In genomic region chr1:24301395-24302175, GRCh38 we compare ENCODE assay signal across 25 cellular contexts. TPM values are rescaled to one million over a fixed set of nuclear protein-coding genes. Genes with fewer than 3 reads are reported as not detected.
DNase-seq lines count a peak whose midpoint lies in the region; ATAC-seq and TF ChIP-seq lines count a peak whose summit lies in the region.
"Had no signal": no experiment of that assay in that cellular context is flagged by ENCODE, and none has a peak within 500 bp of the region (broad histone marks: within the 10 kb centered on the region; RNA-seq: fewer than 3 reads in every experiment).

No MANE protein-coding gene starts in this region.

- H3K79me2 ChIP-seq in SK-N-SH (ENCODE audit: insufficient read depth) = no peaks in the 10 kb centered on the region

- TF ChIP-seq POLR2A in esophagus squamous epithelium (IDR thresholded peaks at IDR 0.05) = no peak

- no peaks in the 10 kb centered on the region for H3K36me3 Mint-ChIP-seq in progenitor cell of endocrine pancreas (ENCODE audit: insufficient read depth)
- H3K36me3 Mint-ChIP-seq: activated naive CD8-positive, alpha-beta T cell; CD14-positive monocyte had no signal

- H3K4me1 ChIP-seq in SK-N-SH (ENCODE audit: control insufficient read depth in 1 of 2, insufficient read depth in 2 of 2, low read depth in 1 of 2, low read length in 1 of 2) = peaks cover 0 to 7% of the 10 kb centered on the region in 2 experiments; a peak in 1 of 4 replicates
- peaks cover 16 to 42% (median 25%) of the 10 kb centered on the region in 3 donors for H3K4me1 ChIP-seq in esophagus squamous epithelium
- H3K4me1 ChIP-seq: upper lobe of right lung had no signal

- no peak overlapping the region for H3K9ac ChIP-seq in SK-N-SH
- H3K9ac ChIP-seq: KMS-11 had no signal

- no peaks in the 10 kb centered on the region for H3K9me2 ChIP-seq in SK-N-SH

- CTCF ChIA-PET in SK-N-SH (lab: Yijun Ruan, JAX) = interaction anchor here (1.1 to 3.7 kb wide), 3 partner anchors 27 to 100 kb away, joined by 3 to 12 read pairs (median 4); no protein-coding TSS in a partner anchor

- H3K4me3 Mint-ChIP-seq in progenitor cell of endocrine pancreas (ENCODE audit: low read depth) = no peak overlapping the region
- H3K4me3 Mint-ChIP-seq: activated CD4-positive, alpha-beta memory T cell treated with anti-CD3 and anti-CD28 coated beads, Interleukin-2, amount 10 ng/mL, durations not matched to agents 7 days and 5 days; activated naive CD8-positive, alpha-beta T cell; activated T-cell treated with anti-CD3 and anti-CD28 coated beads, Interleukin-2, amount 50 U/mL, for 4 hours; CD14-positive monocyte; nephron had no signal

- no peaks in the 10 kb centered on the region for H3K9me3 Mint-ChIP-seq in progenitor cell of endocrine pancreas (ENCODE audit: low read depth)
- H3K9me3 Mint-ChIP-seq: activated CD4-positive, alpha-beta memory T cell treated with anti-CD3 and anti-CD28 coated beads, Interleukin-2, amount 10 ng/mL, durations not matched to agents 7 days and 5 days; activated T-cell treated with anti-CD3 and anti-CD28 coated beads, Interleukin-2, amount 50 U/mL, for 4 hours; nephron had no signal

- no peak for ATAC-seq in HG02870 (IDR thresholded peaks at IDR 0.05; ENCODE audit: unreplicated experiment)
- ATAC-seq: activated T-cell treated with anti-CD3 and anti-CD28 coated beads, Interleukin-2, amount 50 U/mL, for 4 hours; stimulated activated naive CD8-positive, alpha-beta T cell treated with anti-CD3 and anti-CD28 coated beads, Interleukin-15, Interleukin-2, amounts not matched to agents 100 U/mL and 50 U/mL, for 24 hours had no signal

- DNase-seq in DMS 273 (lab: John Stamatoyannopoulos, UW; ENCODE audit: unreplicated experiment) = peak; percentile 67
- DNase-seq in DMS 273 treated with DMSO at 0.1 percent for 48 hours (lab: John Stamatoyannopoulos, UW) = no peak
- no peak for DNase-seq in SK-N-SH
- DNase-seq in esophagus squamous epithelium (lab: John Stamatoyannopoulos, UW) = no peak
- DNase-seq in progenitor cell of endocrine pancreas (ENCODE audit: low spot score, unreplicated experiment) = no peak
- DNase-seq in hepatic stellate cell (ENCODE audit: low spot score) = no peak
- DNase-seq in activated effector memory CD4-positive, alpha-beta T cell treated with anti-CD3 and anti-CD28 coated beads, Interleukin-2, amount 50 U/mL, for 16 hours = no peak
- DNase-seq: activated CD4-positive, alpha-beta memory T cell treated with anti-CD3 and anti-CD28 coated beads, Interleukin-2, amount 10 ng/mL, durations not matched to agents 7 days and 5 days; activated T-cell treated with anti-CD3 and anti-CD28 coated beads, Interleukin-2, amount 50 U/mL, for 4 hours; DMS53; effector CD4-positive, alpha-beta T cell; foreskin melanocyte; NCI-H1105 treated with DMSO at 0.1 percent for 48 hours; stimulated activated CD4-positive, alpha-beta T cell treated with anti-CD3 and anti-CD28 coated beads, Interleukin-12 subunit alpha, Interleukin-12 subunit beta, amount 100 ng/mL, for 4 hours; stimulated activated naive CD8-positive, alpha-beta T cell treated with anti-CD3 and anti-CD28 coated beads, Interleukin-15, Interleukin-2, amounts not matched to agents 100 U/mL and 50 U/mL, for 24 hours had no signal

- peak overlapping the region; percentile 33 for H3K27ac Mint-ChIP-seq in progenitor cell of endocrine pancreas
- H3K27ac Mint-ChIP-seq: activated CD4-positive, alpha-beta memory T cell treated with anti-CD3 and anti-CD28 coated beads, Interleukin-2, amount 10 ng/mL, durations not matched to agents 7 days and 5 days; activated naive CD8-positive, alpha-beta T cell; nephron had no signal

- TF ChIP-seq RAD21 in SK-N-SH (IDR thresholded peaks at IDR 0.05; ENCODE audit: low read length) = no peak

- H4K20me1 ChIP-seq in SK-N-SH (ENCODE audit: insufficient read depth) = no peaks in the 10 kb centered on the region

- H3K9me3 ChIP-seq in SK-N-SH = no peaks in the 10 kb centered on the region
- no peaks in the 10 kb centered on the region for H3K9me3 ChIP-seq in esophagus squamous epithelium
- H3K9me3 ChIP-seq: upper lobe of right lung had no signal

- TF ChIP-seq CTCF in SK-N-SH (IDR thresholded peaks at IDR 0.05) (no peak), esophagus squamous epithelium (IDR thresholded peaks at IDR 0.05) (no peak), progenitor cell of endocrine pancreas (IDR thresholded peaks at IDR 0.05; ENCODE audit: unreplicated experiment) (no peak)

- no peak for TF ChIP-seq EP300 in SK-N-SH (IDR thresholded peaks at IDR 0.05; ENCODE audit: borderline replicate concordance in 1 of 2, low read depth in 1 of 2, low read length in 1 of 2)

- H3K27ac ChIP-seq in SK-N-SH (ENCODE audit: low read depth in 2 of 2, low read length in 1 of 2) (no peak overlapping the region), esophagus squamous epithelium (peak overlapping the region; percentile 60 to 81 (median 64))
- H3K27ac ChIP-seq: 22Rv1, cardiac muscle cell, KMS-11, lower lobe of right lung, upper lobe of right lung, VCaP had no signal

- H3K27me3 ChIP-seq in SK-N-SH (ENCODE audit: insufficient read depth) (peaks cover 12% of the 10 kb centered on the region; the same call in 1 of the 2 replicates), esophagus squamous epithelium (no peaks in the 10 kb centered on the region)
- H3K27me3 ChIP-seq: cardiac muscle cell had no signal

- no peaks in the 10 kb centered on the region for H3K36me3 ChIP-seq in SK-N-SH (replicated peaks in 1 of 2; ENCODE audit: control insufficient read depth in 1 of 2, insufficient read depth in 2 of 2, low read length in 1 of 2)
- H3K36me3 ChIP-seq in esophagus squamous epithelium = no peaks in the 10 kb centered on the region
- H3K36me3 ChIP-seq: cardiac muscle cell, lower lobe of right lung, upper lobe of right lung had no signal

- 51% methylated on average over 6 of the region's 6 CpGs for WGBS in SK-N-SH (ENCODE audit: low lambda C conversion rate)
- WGBS in esophagus squamous epithelium, 2 donors = 22 to 31% methylated on average over 6 of the region's 6 CpGs

- H3K4me2 ChIP-seq in SK-N-SH = no peak overlapping the region
- H3K4me2 ChIP-seq: KMS-11 had no signal

- H3F3A ChIP-seq in SK-N-SH (replicated peaks; ENCODE audit: insufficient read depth) = no peaks in the 10 kb centered on the region

- H2AFZ ChIP-seq in SK-N-SH (ENCODE audit: low read depth) = no peak overlapping the region

- intact Hi-C loops in esophagus squamous epithelium (cut with DNase I) = no loop called here

- no peaks in the 10 kb centered on the region for H3K27me3 Mint-ChIP-seq in progenitor cell of endocrine pancreas

- no peaks in the 10 kb centered on the region for H3K4me1 Mint-ChIP-seq in progenitor cell of endocrine pancreas (ENCODE audit: low read depth)
- H3K4me1 Mint-ChIP-seq: activated CD4-positive, alpha-beta memory T cell treated with anti-CD3 and anti-CD28 coated beads, Interleukin-2, amount 10 ng/mL, durations not matched to agents 7 days and 5 days; CD14-positive monocyte; nephron had no signal

- H3K4me3 ChIP-seq in SK-N-SH (ENCODE audit: low read depth in 2 of 2, low read length in 1 of 2) = no peak overlapping the region
- no peak overlapping the region for H3K4me3 ChIP-seq in esophagus squamous epithelium
- H3K4me3 ChIP-seq: cardiac muscle cell, lower lobe of right lung, upper lobe of right lung had no signal

- POLR2A ChIA-PET in SK-N-SH (lab: Yijun Ruan, JAX) = no interaction called here

TF ChIP-seq in SK-N-SH, 30 proteins besides CTCF, POLR2A, EP300 and RAD21:
- TF ChIP-seq TCF12 (IDR thresholded peaks at IDR 0.05) = no peak
- no peak for TF ChIP-seq CHD2 (IDR thresholded peaks at IDR 0.05; ENCODE audit: low read length, partially characterized antibody)
- no peak for TF ChIP-seq ZBTB33 (IDR thresholded peaks at IDR 0.05; ENCODE audit: borderline replicate concordance, low read depth)
- no peak for TF ChIP-seq SMC3 (IDR thresholded peaks at IDR 0.05; ENCODE audit: low read depth, low read length)
- no peak for TF ChIP-seq RFX5 (IDR thresholded peaks at IDR 0.05; ENCODE audit: low read length)
- 0 out of 2 replicates have a peak, but pooled peaks have one; percentile 32 for TF ChIP-seq NFIC (IDR thresholded peaks at IDR 0.05; ENCODE audit: borderline replicate concordance)

RNA-seq across cellular contexts. Expression of gene GRHL3, which starts 17.6 kb away (rescaled TPM):
- 0.05 TPM in 1 of 2 replicates, not detected in the other for polyA plus RNA-seq in SK-N-SH (2012; rRNA removed)
- polyA plus RNA-seq in SK-N-SH (2012; cell fraction: cytosol; rRNA removed) = 0.03 TPM in 1 of 2 replicates, not detected in the other
- polyA plus RNA-seq in SK-N-SH (2012; cell fraction: nucleus; rRNA removed) = 0.02 TPM in 1 of 2 replicates, not detected in the other
- 100 to 1,000 TPM in 2 of 4 donors, 10 to 100 TPM in 2; 77.6 to 179 (median 115) TPM for total RNA-seq in esophagus squamous epithelium
- 4.9 and 5.7 TPM in 2 replicates for total RNA-seq in progenitor cell of endocrine pancreas
- total RNA-seq: activated T-cell treated with anti-CD3 and anti-CD28 coated beads, Interleukin-2, amount 50 U/mL, for 4 hours had no signal
- polyA plus RNA-seq: cardiac muscle cell, CD14-positive monocyte had no signal

Comparison
In these comparisons a context has a peak if more than half of its experiments do, and no peak if none do; other contexts are left out.
1. H3K27ac ChIP-seq: peak in esophagus squamous epithelium (4 of 4); none in SK-N-SH (0 of 2).
2. RNA of gene GRHL3, which starts 17.6 kb away (total RNA-seq): 77.6 to 179 TPM in esophagus squamous epithelium; 4.9 to 5.7 TPM in progenitor cell of endocrine pancreas; every median in the first group is over 10 times any median in the second.